ENCODE assay signal across 22 cellular contexts in genomic region chr2:241947004-241947350, GRCh38.
A peak's percentile ranks its signal among the peaks of the same experiment; 100 is the strongest.
DNase-seq lines count a peak whose midpoint lies in the region; ATAC-seq and TF ChIP-seq lines count a peak whose summit lies in the region.
"Had no signal": no experiment of that assay in that cellular context is flagged by ENCODE, and none has a peak within 500 bp of the region (broad histone marks: within the 10 kb centered on the region; RNA-seq: fewer than 3 reads in every experiment).

No MANE protein-coding gene starts in this region.

- H3K27me3 ChIP-seq in mammary epithelial cell (ENCODE audit: insufficient read depth, low read length) (peaks cover 4% of the 10 kb centered on the region), adipocyte (replicated peaks; ENCODE audit: control insufficient read depth, insufficient read depth, low read length) (peaks cover 48% of the 10 kb centered on the region)

- H3K4me2 ChIP-seq in mammary epithelial cell (ENCODE audit: insufficient read depth, low read depth, low read length), result peak overlapping the region; percentile 56

- H3K4me1 Mint-ChIP-seq in MCF 10A (ENCODE audit: insufficient read depth, unreplicated experiment) (no peaks in the 10 kb centered on the region), mesothelial cell of epicardium (no peaks in the 10 kb centered on the region)

- H3K79me2 ChIP-seq in mammary epithelial cell (ENCODE audit: insufficient read depth, low read length), result no peaks in the 10 kb centered on the region

- ATAC-seq in GM19397 (IDR thresholded peaks at IDR 0.05; ENCODE audit: unreplicated experiment), result no peak
- ATAC-seq: HCT116, Right ventricle myocardium inferior had no signal

- in situ Hi-C loops in mammary epithelial cell (cut with MboI; ENCODE audit: low sequenced_read_pairs in 2 of 2), result no loop called here

- H3K9ac ChIP-seq in mammary epithelial cell (ENCODE audit: insufficient read depth, low read length) (no peak overlapping the region), adipocyte (ENCODE audit: low read length) (no peak overlapping the region)

- no peaks in the 10 kb centered on the region for H3K4me1 ChIP-seq in mammary epithelial cell (ENCODE audit: insufficient read depth, low read length)
- H3K4me1 ChIP-seq in adipocyte (ENCODE audit: control insufficient read depth, insufficient read depth, low read length), result peaks cover 9% of the 10 kb centered on the region

- peak overlapping the region; percentile 57 for H2AFZ ChIP-seq in mammary epithelial cell (ENCODE audit: low read depth, low read length)

- H3K4me3 Mint-ChIP-seq in MCF 10A (ENCODE audit: unreplicated experiment) (no peak overlapping the region), mesothelial cell of epicardium (peak overlapping the region; percentile 35)
- H3K4me3 Mint-ChIP-seq: B cell, IgD-negative memory B cell had no signal

- no peaks in the 10 kb centered on the region for H4K20me1 ChIP-seq in mammary epithelial cell (ENCODE audit: insufficient read depth, low read length)

- BruUV-seq in mammary epithelial cell (replicated peaks; lab: Mats Ljungman, UMichigan) (no TSS peak), MCF 10A (replicated peaks; lab: Mats Ljungman, UMichigan) (no TSS peak)

- peaks cover 26% of the 10 kb centered on the region for H3K27me3 Mint-ChIP-seq in MCF 10A (ENCODE audit: insufficient read depth, unreplicated experiment)
- peaks cover 51% of the 10 kb centered on the region for H3K27me3 Mint-ChIP-seq in mesothelial cell of epicardium (ENCODE audit: low read depth)
- H3K27me3 Mint-ChIP-seq: B cell, IgD-negative memory B cell had no signal

- H3K36me3 ChIP-seq in mammary epithelial cell (ENCODE audit: insufficient read depth, low read length) (no peaks in the 10 kb centered on the region), adipocyte (ENCODE audit: control insufficient read depth, insufficient read depth, low read length, severe bottlenecking) (no peaks in the 10 kb centered on the region)

- H3K36me3 Mint-ChIP-seq in MCF 10A (ENCODE audit: insufficient read depth, unreplicated experiment), result no peaks in the 10 kb centered on the region
- no peaks in the 10 kb centered on the region for H3K36me3 Mint-ChIP-seq in mesothelial cell of epicardium

- no peak for DNase-seq in mammary epithelial cell
- no peak for DNase-seq in MCF 10A (ENCODE audit: unreplicated experiment)
- no peak for DNase-seq in adipocyte (ENCODE audit: low read depth)
- no peak for DNase-seq in mesothelial cell of epicardium (ENCODE audit: low spot score in 2 of 2, unreplicated experiment in 2 of 2)
- no peak for DNase-seq in NOMO-1 treated with DMSO at 0.1 percent for 48 hours (lab: John Stamatoyannopoulos, UW; ENCODE audit: unreplicated experiment)
- no peak for DNase-seq in HuH-7 (ENCODE audit: low spot score)
- no peak for DNase-seq in SK-N-DZ (ENCODE audit: low spot score)
- DNase-seq: DMS79, Kasumi-1, MM.1S, NCI-H1048, NCI-H1417 treated with DMSO at 0.1 percent for 48 hours, NCI-H187 treated with DMSO at 0.1 percent for 48 hours, NCI-H2107, NCI-H446 treated with DMSO at 0.1 percent for 48 hours, NCI-H526 treated with DMSO at 0.1 percent for 48 hours had no signal

- H3K4me3 ChIP-seq in mammary epithelial cell (replicated peaks in 1 of 3; ENCODE audit: insufficient read depth in 1 of 3, low read depth in 2 of 3, low read length in 3 of 3) (no peak overlapping the region), adipocyte (ENCODE audit: low read length) (peak overlapping the region; percentile 66)

- dilution Hi-C loops in mammary epithelial cell (cut with HindIII; ENCODE audit: low sequenced_read_pairs), result loop anchor here (5.0 kb wide), 1 partner anchor 35 kb away; no protein-coding TSS in a partner anchor

- no peak overlapping the region for H3K27ac Mint-ChIP-seq in MCF 10A (ENCODE audit: low read depth, unreplicated experiment)
- no peak overlapping the region for H3K27ac Mint-ChIP-seq in mesothelial cell of epicardium
- H3K27ac Mint-ChIP-seq: B cell, IgD-negative memory B cell had no signal

- H3K9me3 Mint-ChIP-seq in MCF 10A (ENCODE audit: unreplicated experiment), result peaks cover 8% of the 10 kb centered on the region
- H3K9me3 Mint-ChIP-seq in mesothelial cell of epicardium, result no peaks in the 10 kb centered on the region
- H3K9me3 Mint-ChIP-seq: IgD-negative memory B cell had no signal

- WGBS in mammary epithelial cell (ENCODE audit: low coverage, missing lambda C conversion rate), result 40% methylated on average over 1 of the region's 28 CpGs

- H3K9me3 ChIP-seq in mammary epithelial cell (replicated peaks; ENCODE audit: insufficient read depth, low read length), result no peaks in the 10 kb centered on the region
- no peaks in the 10 kb centered on the region for H3K9me3 ChIP-seq in adipocyte (ENCODE audit: control insufficient read depth, low read length)

- intact Hi-C loops in mammary epithelial cell (cut with micrococcal nuclease), result no loop called here
- intact Hi-C loops in MCF 10A (cut with micrococcal nuclease), result no loop called here

- TF ChIP-seq CTCF in mammary epithelial cell (conservative IDR thresholded peaks at IDR 0.05 in 1 of 2, IDR thresholded peaks at IDR 0.05 in 1 of 2; ENCODE audit: extremely low read depth in 1 of 2, insufficient read depth in 1 of 2, low read depth in 1 of 2, low read length in 2 of 2) (no peak), MCF 10A (IDR thresholded peaks at IDR 0.05; ENCODE audit: unreplicated experiment) (no peak), mesothelial cell of epicardium (IDR thresholded peaks at IDR 0.05; ENCODE audit: unreplicated experiment) (no peak)

- CTCF ChIA-PET in mammary epithelial cell (lab: Charles Lee; ENCODE audit: low non-redundant PET) (no interaction called here), MCF 10A (lab: Yijun Ruan, JAX) (no interaction called here)

- POLR2A ChIA-PET in MCF 10A (lab: Yijun Ruan, JAX), result no interaction called here

- H3K27ac ChIP-seq in mammary epithelial cell (ENCODE audit: insufficient read depth, low read depth, low read length), result no peak overlapping the region
- H3K27ac ChIP-seq: HL-60 had no signal
